ENCODE assay signal across 11 cellular contexts in genomic region chr22:50204998-50205397, GRCh38. TPM values are rescaled to one million over a fixed set of nuclear protein-coding genes. Genes with fewer than 3 reads are reported as not detected.
DNase-seq lines count a peak whose midpoint lies in the region; ATAC-seq, FAIRE-seq and TF ChIP-seq lines count a peak whose summit lies in the region.
"Not testable (repeated sequence)": the region's sequence is repeated elsewhere in the genome, so short reads cannot be mapped to it uniquely, and the experiment has no call there.
"Had no signal": no experiment of that assay in that cellular context is flagged by ENCODE, and none has a peak within 500 bp of the region (broad histone marks: within the 10 kb centered on the region; RNA-seq: fewer than 3 reads in every experiment).

No MANE protein-coding gene starts in this region.

- POLR2A ChIA-PET in naive thymus-derived CD8-positive, alpha-beta T cell (lab: Charles Lee) = interaction anchor here (0.7 to 0.9 kb wide), 2 partner anchors 13 to 56 kb away, joined by 3 read pairs; no protein-coding TSS in a partner anchor

- H3K27ac Mint-ChIP-seq in activated naive CD4-positive, alpha-beta T cell treated with anti-CD3 and anti-CD28 coated beads, Interleukin-2, amount 50 U/mL, for 72 hours = peak overlapping the region; percentile 40 to 41
- H3K27ac Mint-ChIP-seq in central memory CD8-positive, alpha-beta T cell (ENCODE audit: low read depth) = peak overlapping the region; percentile 77
- peak overlapping the region in 4 of 6 donors; percentile 3 to 9 (median 4) for H3K27ac Mint-ChIP-seq in immature natural killer cell
- peak overlapping the region in 7 of 10 donors; percentile 15 to 87 (median 44) for H3K27ac Mint-ChIP-seq in naive thymus-derived CD8-positive, alpha-beta T cell
- H3K27ac Mint-ChIP-seq in stimulated activated naive B cell treated with anti-CD40 and anti-IgM and Interleukin-4, amounts not matched to agents 10 μg/mL and 1 μg/mL and 100 μg/mL, for 72 hours = peak overlapping the region; percentile 38

- not testable (repeated sequence) for DNase-seq in GM12891 (ENCODE audit: insufficient read length, low spot score); SK-N-MC (ENCODE audit: low read depth, low spot score); activated naive CD4-positive, alpha-beta T cell treated with anti-CD3 and anti-CD28 coated beads, Interleukin-2, amount 50 U/mL, for 72 hours (ENCODE audit: low spot score in 2 of 2); central memory CD8-positive, alpha-beta T cell (ENCODE audit: low spot score in 2 of 2); immature natural killer cell; naive thymus-derived CD8-positive, alpha-beta T cell; stimulated activated naive B cell treated with anti-CD40 and anti-IgM and Interleukin-4, amounts not matched to agents 10 μg/mL and 1 μg/mL and 100 μg/mL, for 72 hours

- not testable (repeated sequence) for H3K9me3 ChIP-seq in BLaER1; SK-N-MC (ENCODE audit: low read depth, low read length)

- not testable (repeated sequence) for H3K27me3 ChIP-seq in BLaER1

- TF ChIP-seq POLR2A in GM12891 (IDR thresholded peaks at IDR 0.05; ENCODE audit: low read depth, low read length) = not testable (repeated sequence)

- not testable (repeated sequence) for H3K4me3 ChIP-seq in BLaER1, SK-N-MC

- H3K4me1 Mint-ChIP-seq in central memory CD8-positive, alpha-beta T cell = peaks cover 22% of the 10 kb centered on the region
- H3K4me1 Mint-ChIP-seq in immature natural killer cell = peaks cover 29 to 35% of the 10 kb centered on the region in 2 donors
- H3K4me1 Mint-ChIP-seq in naive thymus-derived CD8-positive, alpha-beta T cell = peaks cover 14 to 45% (median 37%) of the 10 kb centered on the region in 4 donors
- H3K4me1 Mint-ChIP-seq in stimulated activated naive B cell treated with anti-CD40 and anti-IgM and Interleukin-4, amounts not matched to agents 10 μg/mL and 1 μg/mL and 100 μg/mL, for 72 hours = peaks cover 35 to 56% of the 10 kb centered on the region in 2 donors

- H3K4me3 Mint-ChIP-seq in central memory CD8-positive, alpha-beta T cell; immature natural killer cell; naive thymus-derived CD8-positive, alpha-beta T cell; stimulated activated naive B cell treated with anti-CD40 and anti-IgM and Interleukin-4, amounts not matched to agents 10 μg/mL and 1 μg/mL and 100 μg/mL, for 72 hours: not testable (repeated sequence)

- H3K36me3 ChIP-seq in BLaER1 = peaks cover 47% of the 10 kb centered on the region
- H3K36me3 ChIP-seq in SK-N-MC (ENCODE audit: insufficient read depth, low read length) = peaks cover 32% of the 10 kb centered on the region

- peaks cover 85% of the 10 kb centered on the region for H3K4me1 ChIP-seq in BLaER1

- H3K9ac ChIP-seq in BLaER1 = 0 out of 2 replicates have a peak overlapping the region, but pooled peaks have one; percentile 15
- H3K9ac ChIP-seq in SK-N-MC (ENCODE audit: insufficient read length) = not testable (repeated sequence)

- H3K4me2 ChIP-seq in BLaER1 = peak overlapping the region; percentile 79

- H3K9me3 Mint-ChIP-seq in activated naive CD4-positive, alpha-beta T cell treated with anti-CD3 and anti-CD28 coated beads, Interleukin-2, amount 50 U/mL, for 72 hours; central memory CD8-positive, alpha-beta T cell; immature natural killer cell; naive thymus-derived CD8-positive, alpha-beta T cell; stimulated activated naive B cell treated with anti-CD40 and anti-IgM and Interleukin-4, amounts not matched to agents 10 μg/mL and 1 μg/mL and 100 μg/mL, for 72 hours: not testable (repeated sequence)

- not testable (repeated sequence) for H3K36me3 Mint-ChIP-seq in activated naive CD4-positive, alpha-beta T cell treated with anti-CD3 and anti-CD28 coated beads, Interleukin-2, amount 50 U/mL, for 72 hours; immature natural killer cell
- peaks cover 21% of the 10 kb centered on the region for H3K36me3 Mint-ChIP-seq in central memory CD8-positive, alpha-beta T cell (ENCODE audit: insufficient read depth)
- H3K36me3 Mint-ChIP-seq in naive thymus-derived CD8-positive, alpha-beta T cell = peaks cover 2 to 36% (median 4%) of the 10 kb centered on the region in 3 donors
- H3K36me3 Mint-ChIP-seq in stimulated activated naive B cell treated with anti-CD40 and anti-IgM and Interleukin-4, amounts not matched to agents 10 μg/mL and 1 μg/mL and 100 μg/mL, for 72 hours = peaks cover 29 to 44% of the 10 kb centered on the region in 2 donors

- H3K27ac ChIP-seq in BLaER1 (peak overlapping the region; percentile 42), SK-N-MC (peak overlapping the region; percentile 50; the same call in 1 of the 2 replicates)

- peak; percentile 31 for FAIRE-seq in GM12891 (lab: Jason Lieb, UNC)

- H4K20me1 ChIP-seq in BLaER1 = peaks cover 90% of the 10 kb centered on the region

- not testable (repeated sequence) for ATAC-seq in activated naive CD4-positive, alpha-beta T cell treated with anti-CD3 and anti-CD28 coated beads, Interleukin-2, amount 50 U/mL, for 72 hours; central memory CD8-positive, alpha-beta T cell (replicated peaks; ENCODE audit: extremely low read depth, poor library complexity, severe bottlenecking); naive thymus-derived CD8-positive, alpha-beta T cell; stimulated activated naive B cell treated with anti-CD40 and anti-IgM and Interleukin-4, amounts not matched to agents 10 μg/mL and 1 μg/mL and 100 μg/mL, for 72 hours (replicated peaks)

- H3K27me3 Mint-ChIP-seq in central memory CD8-positive, alpha-beta T cell; immature natural killer cell (ENCODE audit: low read depth in 3 of 3); naive thymus-derived CD8-positive, alpha-beta T cell; stimulated activated naive B cell treated with anti-CD40 and anti-IgM and Interleukin-4, amounts not matched to agents 10 μg/mL and 1 μg/mL and 100 μg/mL, for 72 hours: not testable (repeated sequence)

RNA-seq across cellular contexts. Expression of gene SELENOO, which starts 4.2 kb away (rescaled TPM):
- 10.4 TPM for polyA plus RNA-seq in GM12891 (2012; ENCODE audit: low read depth, missing spikeins)
- total RNA-seq in activated naive CD4-positive, alpha-beta T cell treated with anti-CD3 and anti-CD28 coated beads, Interleukin-2, amount 50 U/mL, for 72 hours = 10 to 100 TPM; 22.5 to 23.4 TPM
- polyA plus RNA-seq in immature natural killer cell = 1 to 10 TPM; 2.6 to 5.7 (median 3.6) TPM
- total RNA-seq in naive thymus-derived CD8-positive, alpha-beta T cell = 10 to 100 TPM; 40.3 to 42.4 TPM
- polyA plus RNA-seq in naive thymus-derived CD8-positive, alpha-beta T cell = 1 to 10 TPM; 3.1 to 8.8 (median 5.2) TPM

RNA-seq across cellular contexts. Expression of gene TRABD, which starts 19.3 kb away (rescaled TPM):
- polyA plus RNA-seq in GM12891 (2012; ENCODE audit: low read depth, missing spikeins) = 53.0 TPM
- 10 to 100 TPM; 84.4 to 98.2 TPM for total RNA-seq in activated naive CD4-positive, alpha-beta T cell treated with anti-CD3 and anti-CD28 coated beads, Interleukin-2, amount 50 U/mL, for 72 hours
- 10 to 100 TPM; 33.2 to 63.5 (median 35.3) TPM for polyA plus RNA-seq in immature natural killer cell
- total RNA-seq in naive thymus-derived CD8-positive, alpha-beta T cell = 100 to 1,000 TPM; 103 to 113 TPM
- polyA plus RNA-seq in naive thymus-derived CD8-positive, alpha-beta T cell = 10 to 100 TPM; 28.7 to 46.7 (median 31.2) TPM

RNA-seq across cellular contexts. Expression of gene PANX2, which starts 34.5 kb away (rescaled TPM):
- 0.67 TPM for polyA plus RNA-seq in GM12891 (2012; ENCODE audit: low read depth, missing spikeins)
- 1 to 10 TPM; 2.1 to 2.5 TPM for total RNA-seq in activated naive CD4-positive, alpha-beta T cell treated with anti-CD3 and anti-CD28 coated beads, Interleukin-2, amount 50 U/mL, for 72 hours
- under 1 TPM in 1 of 3 donors, not detected in 2; 0.07 TPM for polyA plus RNA-seq in immature natural killer cell
- total RNA-seq in naive thymus-derived CD8-positive, alpha-beta T cell = under 1 TPM; 0.25 to 0.26 TPM
- not detected for polyA plus RNA-seq in naive thymus-derived CD8-positive, alpha-beta T cell
- total RNA-seq: GM23248, RPMI7951 had no signal
- polyA plus RNA-seq: CD8-positive, alpha-beta memory T cell had no signal

RNA-seq across cellular contexts. Expression of gene TUBGCP6, which starts 39.8 kb away (rescaled TPM):
- 25.2 TPM for polyA plus RNA-seq in GM12891 (2012; ENCODE audit: low read depth, missing spikeins)
- total RNA-seq in activated naive CD4-positive, alpha-beta T cell treated with anti-CD3 and anti-CD28 coated beads, Interleukin-2, amount 50 U/mL, for 72 hours = 10 to 100 TPM; 49.6 to 50.9 TPM
- 10 to 100 TPM in 2 of 3 donors, 1 to 10 TPM in 1; 5.2 to 18.0 (median 12.4) TPM for polyA plus RNA-seq in immature natural killer cell
- total RNA-seq in naive thymus-derived CD8-positive, alpha-beta T cell = 100 to 1,000 TPM; 153 to 156 TPM
- polyA plus RNA-seq in naive thymus-derived CD8-positive, alpha-beta T cell = 10 to 100 TPM in 2 of 3 donors, 1 to 10 TPM in 1; 9.3 to 25.2 (median 17.3) TPM

RNA-seq across cellular contexts. Expression of gene HDAC10, which starts 46.1 kb away (rescaled TPM):
- polyA plus RNA-seq in GM12891 (2012; ENCODE audit: low read depth, missing spikeins) = 32.6 TPM
- 10 to 100 TPM; 43.7 to 67.3 TPM for total RNA-seq in activated naive CD4-positive, alpha-beta T cell treated with anti-CD3 and anti-CD28 coated beads, Interleukin-2, amount 50 U/mL, for 72 hours
- 10 to 100 TPM in 2 of 3 donors, 1 to 10 TPM in 1; 10.0 to 13.4 (median 11.2) TPM for polyA plus RNA-seq in immature natural killer cell
- total RNA-seq in naive thymus-derived CD8-positive, alpha-beta T cell = 100 to 1,000 TPM; 107 to 114 TPM
- polyA plus RNA-seq in naive thymus-derived CD8-positive, alpha-beta T cell = 1 to 10 TPM; 5.4 to 7.8 (median 6.4) TPM

Comparison
In these comparisons a context has a peak if more than half of its experiments do, and no peak if none do; other contexts are left out.
1. H3K27ac Mint-ChIP-seq: peak in every context shown above with its lines; median percentile 77 in central memory CD8-positive, alpha-beta T cell; 44 in naive thymus-derived CD8-positive, alpha-beta T cell; 40 in activated naive CD4-positive, alpha-beta T cell treated with anti-CD3 and anti-CD28 coated beads, Interleukin-2, amount 50 U/mL, for 72 hours; 38 in stimulated activated naive B cell treated with anti-CD40 and anti-IgM and Interleukin-4, amounts not matched to agents 10 μg/mL and 1 μg/mL and 100 μg/mL, for 72 hours; 4 in immature natural killer cell.